In genomic region chr15:99312228-99312627, GRCh38 we compare ENCODE assay signal across 1 cellular context.
A peak's percentile ranks its signal among the peaks of the same experiment; 100 is the strongest.
TF ChIP-seq lines count a peak whose summit lies in the region.

No MANE protein-coding gene starts in this region.

TF ChIP-seq in K562, 482 proteins besides CTCF, POLR2A, EP300 and RAD21 (continued from another document and continues in another):
- no peak for TF ChIP-seq BCLAF1 (IDR thresholded peaks at IDR 0.05; ENCODE audit: borderline replicate concordance in 1 of 2, control insufficient read depth in 1 of 2, low read depth in 2 of 2, low read length in 1 of 2)
- TF ChIP-seq ZNF431 (CRISPR knock-in tag; IDR thresholded peaks at IDR 0.05) = no peak
- no peak for TF ChIP-seq MCM5 (IDR thresholded peaks at IDR 0.05; ENCODE audit: low read depth)
- TF ChIP-seq SOX6 (IDR thresholded peaks at IDR 0.05) = peak; percentile 90
- TF ChIP-seq ZNF41 (CRISPR knock-in tag; conservative IDR thresholded peaks at IDR 0.05) = no peak
- TF ChIP-seq ARID2 (IDR thresholded peaks at IDR 0.05) = no peak
- no peak for TF ChIP-seq ZBTB9 (CRISPR knock-in tag; IDR thresholded peaks at IDR 0.05)
- no peak for TF ChIP-seq GATAD2A (IDR thresholded peaks at IDR 0.05)
- TF ChIP-seq RBFOX2 (IDR thresholded peaks at IDR 0.05; ENCODE audit: low read depth, low read length) = no peak
- TF ChIP-seq TEAD4 (IDR thresholded peaks at IDR 0.05; ENCODE audit: low read length) = peak; percentile 82
- TF ChIP-seq TEAD4 (CRISPR knock-in tag; IDR thresholded peaks at IDR 0.05; ENCODE audit: borderline replicate concordance) = no peak
- no peak for TF ChIP-seq MXI1 (IDR thresholded peaks at IDR 0.05; ENCODE audit: low read depth, low read length)
- TF ChIP-seq SREBF1 (IDR thresholded peaks at IDR 0.05; ENCODE audit: borderline replicate concordance, low read depth, low read length) = no peak
- TF ChIP-seq CHD2 (IDR thresholded peaks at IDR 0.05; ENCODE audit: low read depth, low read length) = no peak
- no peak for TF ChIP-seq PTTG1 (tag; IDR thresholded peaks at IDR 0.05; ENCODE audit: low read depth)
- no peak for TF ChIP-seq SUPT5H (IDR thresholded peaks at IDR 0.05)
- no peak for TF ChIP-seq ZC3H11A (IDR thresholded peaks at IDR 0.05; ENCODE audit: low read depth, low read length)
- TF ChIP-seq PHF20 (IDR thresholded peaks at IDR 0.05; ENCODE audit: partially characterized antibody) = no peak
- TF ChIP-seq CHAMP1 (IDR thresholded peaks at IDR 0.05) = no peak
- TF ChIP-seq EHMT2 (IDR thresholded peaks at IDR 0.05) = no peak
- TF ChIP-seq NR2C1 (IDR thresholded peaks at IDR 0.05) = no peak
- no peak for TF ChIP-seq NR2C1 (tag; IDR thresholded peaks at IDR 0.05)
- TF ChIP-seq FOXP1 (CRISPR knock-in tag; IDR thresholded peaks at IDR 0.05) = no peak
- TF ChIP-seq ZNF668 (CRISPR knock-in tag; IDR thresholded peaks at IDR 0.05) = no peak
- 0 out of 2 replicates have a peak, but pooled peaks have one; percentile 26 for TF ChIP-seq ZNF324 (CRISPR knock-in tag; IDR thresholded peaks at IDR 0.05)
- no peak for TF ChIP-seq ZNF3 (CRISPR knock-in tag; IDR thresholded peaks at IDR 0.05)
- TF ChIP-seq ZNF311 (CRISPR knock-in tag; IDR thresholded peaks at IDR 0.05) = 0 out of 2 replicates have a peak, but pooled peaks have one; percentile 64
- TF ChIP-seq BHLHE40 (IDR thresholded peaks at IDR 0.05; ENCODE audit: low read length) = no peak
- TF ChIP-seq FOXA3 (CRISPR knock-in tag; conservative IDR thresholded peaks at IDR 0.05 in 1 of 2, IDR thresholded peaks at IDR 0.05 in 1 of 2) = no peak
- TF ChIP-seq HNRNPUL1 (IDR thresholded peaks at IDR 0.05; ENCODE audit: low read length) = no peak
- no peak for TF ChIP-seq ZNF133 (CRISPR knock-in tag; IDR thresholded peaks at IDR 0.05)
- TF ChIP-seq HCFC1 (IDR thresholded peaks at IDR 0.05; ENCODE audit: low read depth, low read length) = no peak
- TF ChIP-seq ZNF217 (CRISPR knock-in tag; IDR thresholded peaks at IDR 0.05) = no peak
- no peak for TF ChIP-seq ARID4B (CRISPR knock-in tag; IDR thresholded peaks at IDR 0.05)
- TF ChIP-seq ZNF589 (CRISPR knock-in tag; IDR thresholded peaks at IDR 0.05; ENCODE audit: low read depth) = no peak
- no peak for TF ChIP-seq SMAD1 (IDR thresholded peaks at IDR 0.05; ENCODE audit: low read depth, low read length, partially characterized antibody)
- TF ChIP-seq TAL1 (IDR thresholded peaks at IDR 0.05) = peak; percentile 86
- TF ChIP-seq ELF1 (tag; IDR thresholded peaks at IDR 0.05) = no peak
- TF ChIP-seq KLF10 (CRISPR knock-in tag; IDR thresholded peaks at IDR 0.05) = no peak
- TF ChIP-seq SP2 (IDR thresholded peaks at IDR 0.05; ENCODE audit: extremely low read depth, low read depth, low read length, poor library complexity, severe bottlenecking) = no peak
- no peak for TF ChIP-seq ZNF143 (CRISPR knock-in tag; IDR thresholded peaks at IDR 0.05)
- peak; percentile 76 for TF ChIP-seq NCOR1 (IDR thresholded peaks at IDR 0.05)
- TF ChIP-seq CREB3L1 (IDR thresholded peaks at IDR 0.05; ENCODE audit: borderline replicate concordance, low read depth) = no peak
- TF ChIP-seq TCF3 (CRISPR knock-in tag; IDR thresholded peaks at IDR 0.05) = peak; percentile 81
- TF ChIP-seq MAFK (IDR thresholded peaks at IDR 0.05; ENCODE audit: low read length) = no peak
- no peak for TF ChIP-seq CCNT2 (IDR thresholded peaks at IDR 0.05; ENCODE audit: borderline replicate concordance, extremely low read depth, insufficient read length, low read depth, low read length)
- no peak for TF ChIP-seq NR1H2 (CRISPR knock-in tag; IDR thresholded peaks at IDR 0.05)
- no peak for TF ChIP-seq SRSF1 (IDR thresholded peaks at IDR 0.05; ENCODE audit: low read depth, low read length)
- 0 out of 2 replicates have a peak, but pooled peaks have one; percentile 43 for TF ChIP-seq ELF4 (CRISPR knock-in tag; IDR thresholded peaks at IDR 0.05)
- no peak for TF ChIP-seq GMEB1 (CRISPR knock-in tag; IDR thresholded peaks at IDR 0.05)
- no peak for TF ChIP-seq ZNF316 (IDR thresholded peaks at IDR 0.05)
- TF ChIP-seq KDM1A (IDR thresholded peaks at IDR 0.05) = 0 out of 4 replicates have a peak, but pooled peaks of 1 of the 2 experiments have one; percentile 9
- TF ChIP-seq LCOR (CRISPR knock-in tag; IDR thresholded peaks at IDR 0.05) = no peak
- TF ChIP-seq CUX1 (CRISPR knock-in tag; IDR thresholded peaks at IDR 0.05) = peak; percentile 37; the same call in 1 of the 2 replicates
- peak; percentile 88 for TF ChIP-seq ARID1B (IDR thresholded peaks at IDR 0.05)
- TF ChIP-seq ZC3H8 (IDR thresholded peaks at IDR 0.05) = no peak
